Comparison of ENCODE assay signal across 8 cellular contexts in the genomic region with DNA sequence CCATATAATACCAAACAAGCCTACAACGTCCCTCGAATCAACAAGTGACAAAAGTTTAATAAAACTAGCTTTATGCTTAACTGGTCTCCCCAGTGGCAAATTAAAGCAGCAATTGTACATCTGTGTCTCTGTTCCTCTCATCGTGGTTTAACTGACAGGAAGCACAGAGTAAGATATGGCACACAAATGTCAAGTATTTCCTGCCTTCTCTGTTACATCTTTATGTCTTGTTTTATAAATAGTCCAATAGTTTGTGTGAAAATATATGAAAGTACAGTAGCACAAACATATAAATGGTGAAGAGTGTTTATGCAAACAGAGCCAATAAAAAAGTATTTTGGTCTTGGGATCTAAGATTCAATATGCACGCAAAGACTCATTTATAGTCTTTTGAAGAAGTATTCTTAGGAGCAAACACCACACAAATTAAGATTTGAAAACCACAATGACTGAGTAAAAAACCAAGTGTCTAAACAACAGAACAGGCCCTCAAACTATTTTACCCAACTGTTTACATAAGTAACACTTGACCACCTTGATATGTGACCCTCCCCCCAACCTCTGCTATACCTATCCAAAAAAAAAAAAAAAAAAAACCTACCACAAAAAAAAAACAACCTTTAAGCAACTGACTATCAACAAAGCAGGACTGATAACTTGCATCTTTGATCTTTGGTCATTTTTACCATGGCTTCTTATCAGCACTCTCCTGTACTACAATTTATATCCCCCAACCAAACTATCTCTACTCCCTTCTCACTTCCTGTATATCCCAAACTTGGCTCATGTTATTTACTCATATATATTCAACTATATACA. TPM values are rescaled to one million over a fixed set of nuclear protein-coding genes. Genes with fewer than 3 reads are reported as not detected.
DNase-seq lines count a peak whose midpoint lies in the region; ATAC-seq and TF ChIP-seq lines count a peak whose summit lies in the region.

No MANE protein-coding gene starts in this region.

- dilution Hi-C loops in mammary epithelial cell (cut with HindIII; ENCODE audit: low sequenced_read_pairs) = no loop called here

- peaks cover 5% of the 10 kb centered on the region for H4K20me1 ChIP-seq in mammary epithelial cell (ENCODE audit: insufficient read depth, low read length)

- DNase-seq in MCF 10A (ENCODE audit: unreplicated experiment) = no peak
- no peak for DNase-seq in mammary epithelial cell
- DNase-seq in SKM-1 (lab: John Stamatoyannopoulos, UW; ENCODE audit: unreplicated experiment) = peak; percentile 69
- no peak for DNase-seq in memory B cell (ENCODE audit: low spot score in 2 of 2)
- no peak for DNase-seq in NCI-H2171 treated with DMSO at 0.1 percent for 48 hours (lab: John Stamatoyannopoulos, UW)
- DNase-seq in tibial nerve (ENCODE audit: low spot score in 2 of 2) = no peak
- DNase-seq in prostate gland (ENCODE audit: low spot score) = no peak

- H3K4me3 ChIP-seq in mammary epithelial cell (replicated peaks in 1 of 3; ENCODE audit: insufficient read depth in 1 of 3, low read depth in 2 of 3, low read length in 3 of 3) (no peak overlapping the region), tibial nerve (no peak overlapping the region), prostate gland (no peak overlapping the region)

- H3K36me3 Mint-ChIP-seq in MCF 10A (ENCODE audit: insufficient read depth, unreplicated experiment) (no peaks in the 10 kb centered on the region), memory B cell (peaks cover 11% of the 10 kb centered on the region)

- ATAC-seq in HG03139 (IDR thresholded peaks at IDR 0.05; ENCODE audit: unreplicated experiment) (peak; percentile 51), memory B cell (ENCODE audit: low read depth) (peak; percentile 85)

- no peaks in the 10 kb centered on the region for H3K27me3 ChIP-seq in mammary epithelial cell (ENCODE audit: insufficient read depth, low read length)
- H3K27me3 ChIP-seq in tibial nerve = no peaks in the 10 kb centered on the region
- H3K27me3 ChIP-seq in prostate gland (replicated peaks; ENCODE audit: insufficient read depth) = no peaks in the 10 kb centered on the region

- no peaks in the 10 kb centered on the region for H3K9me3 ChIP-seq in mammary epithelial cell (replicated peaks; ENCODE audit: insufficient read depth, low read length)
- H3K9me3 ChIP-seq in tibial nerve = no peaks in the 10 kb centered on the region
- H3K9me3 ChIP-seq in prostate gland = no peaks in the 10 kb centered on the region

- no peak overlapping the region for H3K9ac ChIP-seq in mammary epithelial cell (ENCODE audit: insufficient read depth, low read length)

- H3K27me3 Mint-ChIP-seq in MCF 10A (ENCODE audit: insufficient read depth, unreplicated experiment) (no peaks in the 10 kb centered on the region), memory B cell (no peaks in the 10 kb centered on the region)

- no peak for TF ChIP-seq POLR2A in tibial nerve (IDR thresholded peaks at IDR 0.05)
- no peak for TF ChIP-seq POLR2A in prostate gland (IDR thresholded peaks at IDR 0.05)

- CTCF ChIA-PET in MCF 10A (lab: Yijun Ruan, JAX) = interaction anchor here (0.6 kb wide), 1 partner anchor 14 kb away, joined by 3 read pairs; the partner anchor contains the start of gene ELF1
- CTCF ChIA-PET in mammary epithelial cell (lab: Charles Lee; ENCODE audit: low non-redundant PET) = no interaction called here

- peaks cover 96% of the 10 kb centered on the region for H3K79me2 ChIP-seq in mammary epithelial cell (ENCODE audit: insufficient read depth, low read length)

- 84% methylated on average over 4 of the region's 4 CpGs for WGBS in mammary epithelial cell (ENCODE audit: low coverage, missing lambda C conversion rate)
- WGBS in tibial nerve, 2 donors = 31 to 39% methylated on average over 4 of the region's 4 CpGs
- 40% methylated on average over 4 of the region's 4 CpGs for WGBS in prostate gland

- intact Hi-C loops in MCF 10A (cut with micrococcal nuclease) (no loop called here), mammary epithelial cell (cut with micrococcal nuclease) (no loop called here), prostate gland (cut with DNase I) (no loop called here)

- BruUV-seq in MCF 10A (replicated peaks; lab: Mats Ljungman, UMichigan) (no TSS peak), mammary epithelial cell (replicated peaks; lab: Mats Ljungman, UMichigan) (no TSS peak)

- no peaks in the 10 kb centered on the region for H3K9me3 Mint-ChIP-seq in MCF 10A (ENCODE audit: unreplicated experiment)
- H3K9me3 Mint-ChIP-seq in memory B cell = no peaks in the 10 kb centered on the region

- in situ Hi-C loops in mammary epithelial cell (cut with MboI; ENCODE audit: low sequenced_read_pairs in 2 of 2) = no loop called here

- H3K27ac ChIP-seq in mammary epithelial cell (ENCODE audit: insufficient read depth, low read depth, low read length) = no peak overlapping the region
- peak overlapping the region in 1 of 4 donors; percentile 3 for H3K27ac ChIP-seq in tibial nerve
- H3K27ac ChIP-seq in prostate gland = no peak overlapping the region

- TF ChIP-seq CTCF in MCF 10A (IDR thresholded peaks at IDR 0.05; ENCODE audit: unreplicated experiment) (no peak), mammary epithelial cell (conservative IDR thresholded peaks at IDR 0.05 in 1 of 2, IDR thresholded peaks at IDR 0.05 in 1 of 2; ENCODE audit: extremely low read depth in 1 of 2, insufficient read depth in 1 of 2, low read depth in 1 of 2, low read length in 2 of 2) (no peak), tibial nerve (IDR thresholded peaks at IDR 0.05) (no peak), prostate gland (IDR thresholded peaks at IDR 0.05) (no peak)

- H3K4me3 Mint-ChIP-seq in MCF 10A (ENCODE audit: unreplicated experiment) (peak overlapping the region; percentile 24), memory B cell (peak overlapping the region; percentile 19)

- no peak for TF ChIP-seq EP300 in tibial nerve (IDR thresholded peaks at IDR 0.05)

- H3K27ac Mint-ChIP-seq in MCF 10A (ENCODE audit: low read depth, unreplicated experiment) (no peak overlapping the region), memory B cell (peak overlapping the region; percentile 49)

- POLR2A ChIA-PET in MCF 10A (lab: Yijun Ruan, JAX) = interaction anchor here (0.7 to 1.5 kb wide), 2 partner anchors 9 to 54 kb away, joined by 3 to 4 read pairs; no protein-coding TSS in a partner anchor

- peaks cover 3% of the 10 kb centered on the region for H3K36me3 ChIP-seq in mammary epithelial cell (ENCODE audit: insufficient read depth, low read length)
- H3K36me3 ChIP-seq in tibial nerve = no peaks in the 10 kb centered on the region
- no peaks in the 10 kb centered on the region for H3K36me3 ChIP-seq in prostate gland

- no peak overlapping the region for H3K4me2 ChIP-seq in mammary epithelial cell (ENCODE audit: insufficient read depth, low read depth, low read length)

- no peak overlapping the region for H2AFZ ChIP-seq in mammary epithelial cell (ENCODE audit: low read depth, low read length)

- H3K4me1 ChIP-seq in mammary epithelial cell (ENCODE audit: insufficient read depth, low read length) = peaks cover 24% of the 10 kb centered on the region
- H3K4me1 ChIP-seq in tibial nerve = peaks cover 0 to 39% (median 21%) of the 10 kb centered on the region in 4 donors
- no peaks in the 10 kb centered on the region for H3K4me1 ChIP-seq in prostate gland (replicated peaks)

- H3K4me1 Mint-ChIP-seq in MCF 10A (ENCODE audit: insufficient read depth, unreplicated experiment) = peaks cover 42% of the 10 kb centered on the region
- peaks cover 37% of the 10 kb centered on the region for H3K4me1 Mint-ChIP-seq in memory B cell

RNA-seq across cellular contexts. Expression of gene ELF1, which starts 14.0 kb away (rescaled TPM):
- total RNA-seq in MCF 10A (2022) = 73.7 and 82.1 TPM in 2 replicates
- total RNA-seq in mammary epithelial cell = 10 to 100 TPM; 48.0 to 66.3 TPM
- polyA plus RNA-seq in mammary epithelial cell = 32.6 TPM
- polyA minus RNA-seq in mammary epithelial cell = 51.3 TPM
- total RNA-seq in tibial nerve = 100 to 1,000 TPM in 2 of 4 donors, 10 to 100 TPM in 2; 54.6 to 118 (median 98.6) TPM
- 100 to 1,000 TPM; 108 to 123 TPM for total RNA-seq in prostate gland

RNA-seq across cellular contexts. Expression of gene WBP4, which starts 56.2 kb away (rescaled TPM):
- total RNA-seq in MCF 10A (2022) = 14.7 and 16.0 TPM in 2 replicates
- 10 to 100 TPM in 1 of 2 donors, 1 to 10 TPM in 1; 5.0 to 12.4 TPM for total RNA-seq in mammary epithelial cell
- polyA plus RNA-seq in mammary epithelial cell = 5.2 TPM
- polyA minus RNA-seq in mammary epithelial cell = 0.98 TPM
- 10 to 100 TPM; 10.2 to 27.1 (median 15.5) TPM for total RNA-seq in tibial nerve
- 10 to 100 TPM; 13.3 to 14.1 TPM for total RNA-seq in prostate gland
